Comparison of ENCODE assay signal across 8 cellular contexts in the genomic region with DNA sequence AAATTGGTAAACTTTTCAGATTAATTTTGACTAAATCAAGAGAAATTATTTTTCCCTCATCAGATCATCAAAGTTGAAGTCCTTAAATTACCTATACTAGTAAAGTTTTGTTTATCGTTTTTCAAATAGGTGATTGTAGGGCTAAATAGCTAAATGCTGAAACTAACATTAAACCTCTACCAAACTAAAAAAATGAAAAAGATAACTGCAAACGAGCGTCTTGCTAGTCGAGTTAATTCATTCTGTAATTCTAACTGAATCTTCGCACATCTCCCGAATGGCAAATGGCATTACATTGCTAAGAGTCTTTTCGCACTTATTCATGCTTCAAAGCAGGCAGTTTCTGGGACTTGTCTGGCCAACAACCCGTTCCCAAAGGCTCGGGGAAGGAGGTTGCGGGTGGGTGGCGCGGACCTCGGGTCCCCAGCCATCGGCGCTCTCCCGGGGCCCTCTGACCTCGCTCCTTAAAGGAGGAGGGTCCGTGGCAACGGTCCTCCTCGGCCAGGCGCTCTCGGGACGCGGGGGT. TPM values are rescaled to one million over a fixed set of nuclear protein-coding genes. Genes with fewer than 3 reads are reported as not detected.
DNase-seq lines count a peak whose midpoint lies in the region; ATAC-seq, FAIRE-seq and TF ChIP-seq lines count a peak whose summit lies in the region.

No MANE protein-coding gene starts in this region.

- H4K8ac ChIP-seq in H1 (ENCODE audit: extremely low read depth, insufficient read depth, low read length), result no peak overlapping the region

- POLR2A ChIA-PET in H1 (lab: Charles Lee; ENCODE audit: partially characterized antibody), result interaction anchor here (0.6 to 1.2 kb wide), 3 partner anchors 42 to 179 kb away, joined by 3 to 4 read pairs (median 3); a partner anchor contains a TSS

- TF ChIP-seq CTCF in NB4 (IDR thresholded peaks at IDR 0.05; ENCODE audit: low read depth, low read length), result no peak
- no peak for TF ChIP-seq CTCF in H1 (IDR thresholded peaks at IDR 0.05; ENCODE audit: control extremely low read depth in 1 of 3, insufficient read depth in 1 of 3, low read depth in 1 of 3, low read length in 3 of 3)

- no peak overlapping the region for H2BK5ac ChIP-seq in H1 (ENCODE audit: low read depth, low read length)

- H3K4me3 ChIP-seq in NB4 (ENCODE audit: low read depth, low read length) (peak overlapping the region; percentile 39), H1 (ENCODE audit: extremely low read depth in 1 of 4, insufficient read depth in 2 of 4, low read depth in 3 of 4, low read length in 4 of 4) (peak overlapping the region; percentile 60 to 85 (median 66))

- no peak overlapping the region for H3K27ac Mint-ChIP-seq in natural killer cell treated with Interleukin-12 subunit alpha and Interleukin-12 subunit beta and Interleukin-15 and Interleukin-18, amount 100 ng/mL, for 72 hours

- no peaks in the 10 kb centered on the region for H3K36me3 ChIP-seq in H1 (ENCODE audit: control insufficient read depth in 2 of 4, insufficient read depth in 4 of 4, low read length in 3 of 4)

- H3K79me1 ChIP-seq in H1 (ENCODE audit: low read depth, low read length), result no peaks in the 10 kb centered on the region

- H3K4ac ChIP-seq in H1 (replicated peaks; ENCODE audit: insufficient read length, low read depth, low read length), result no peak overlapping the region

- peaks cover 0 to 3% (median 2%) of the 10 kb centered on the region in 4 experiments; a peak in 3 of 7 replicates for H3K4me1 ChIP-seq in H1 (replicated peaks in 1 of 4; ENCODE audit: control insufficient read depth in 3 of 4, insufficient read depth in 4 of 4, low read length in 3 of 4)

- H2BK12ac ChIP-seq in H1 (ENCODE audit: low read depth, low read length), result no peak overlapping the region

- H3K4me2 ChIP-seq in H1 (ENCODE audit: insufficient read depth in 1 of 2, low read depth in 2 of 2, low read length in 2 of 2), result peak overlapping the region; percentile 85 to 96

- no peaks in the 10 kb centered on the region for H3K79me2 ChIP-seq in H1 (ENCODE audit: control insufficient read depth in 1 of 2, insufficient read depth in 2 of 2, low read length in 2 of 2)

- no peaks in the 10 kb centered on the region for H3K36me3 Mint-ChIP-seq in natural killer cell treated with Interleukin-12 subunit alpha and Interleukin-12 subunit beta and Interleukin-15 and Interleukin-18, amount 100 ng/mL, for 72 hours

- H3K23me2 ChIP-seq in H1 (ENCODE audit: low read depth, low read length), result peaks cover 10% of the 10 kb centered on the region; the same call in 1 of the 2 replicates

- 17% methylated on average over 17 of the region's 24 CpGs; no CpG with 5 or more reads in 1 of the 2 experiments for WGBS in H1 (ENCODE audit: extremely low coverage in 1 of 2, insufficient coverage in 1 of 2, insufficient read length in 1 of 2, insufficient replicate concordance in 2 of 2, low coverage in 1 of 2, low lambda C conversion rate in 2 of 2, missing lambda C conversion rate in 1 of 2), 2 experiments

- no peak overlapping the region for H3K23ac ChIP-seq in H1 (ENCODE audit: insufficient read length)

- CTCF ChIA-PET in H1 (lab: Charles Lee; ENCODE audit: partially characterized antibody), result interaction anchor here (0.7 to 1.4 kb wide), 10 partner anchors 11 to 227 kb away, joined by 3 to 6 read pairs (median 4); no protein-coding TSS in a partner anchor

- peak overlapping the region in 2 of 4 experiments; percentile 14 to 47; a peak in 2 of 7 replicates for H3K9ac ChIP-seq in H1 (replicated peaks in 1 of 4; ENCODE audit: extremely low read depth in 1 of 4, low read depth in 3 of 4, low read length in 3 of 4)

- H2BK20ac ChIP-seq in H1 (ENCODE audit: low read length), result no peak overlapping the region

- H2BK15ac ChIP-seq in H1 (ENCODE audit: low read length), result no peak overlapping the region

- H3K9me3 ChIP-seq in H1 (ENCODE audit: insufficient read depth in 2 of 2, low read depth in 1 of 2, low read length in 1 of 2), result no peaks in the 10 kb centered on the region

- H3K27me3 ChIP-seq in H1 (replicated peaks in 1 of 4; ENCODE audit: control insufficient read depth in 3 of 4, extremely low read depth in 1 of 4, insufficient read depth in 3 of 4, low read length in 3 of 4), result peaks cover 9 to 32% (median 23%) of the 10 kb centered on the region in 4 experiments

- H3K4me3 Mint-ChIP-seq in natural killer cell treated with Interleukin-12 subunit alpha and Interleukin-12 subunit beta and Interleukin-15 and Interleukin-18, amount 100 ng/mL, for 72 hours, result peak overlapping the region; percentile 63

- no peak for FAIRE-seq in H1 (lab: Jason Lieb, UNC)

- no peak for ATAC-seq in natural killer cell treated with Interleukin-12 subunit alpha and Interleukin-12 subunit beta and Interleukin-15 and Interleukin-18, amount 100 ng/mL, for 72 hours
- ATAC-seq in left lobe of liver, result no peak

- TF ChIP-seq POLR2A in NB4 (IDR thresholded peaks at IDR 0.05; ENCODE audit: extremely low read depth, insufficient read length), result no peak
- no peak for TF ChIP-seq POLR2A in H1 (IDR thresholded peaks at IDR 0.05; ENCODE audit: control extremely low read depth in 1 of 2, low read depth in 2 of 2, low read length in 2 of 2)

- TF ChIP-seq RAD21 in H1 (IDR thresholded peaks at IDR 0.05 in 1 of 2, conservative IDR thresholded peaks at IDR 0.05 in 1 of 2; ENCODE audit: low read depth in 2 of 2, low read length in 2 of 2), result no peak

- H3K56ac ChIP-seq in H1 (replicated peaks; ENCODE audit: insufficient read length, low read depth, low read length), result no peak overlapping the region

- no peak overlapping the region for H2AFZ ChIP-seq in H1 (ENCODE audit: low read length)

- H3K18ac ChIP-seq in H1 (ENCODE audit: extremely low read depth, low read length), result no peak overlapping the region

- no peak overlapping the region for H2BK120ac ChIP-seq in H1 (replicated peaks; ENCODE audit: low read depth, low read length)

- H2AK5ac ChIP-seq in H1 (ENCODE audit: low read depth, low read length), result no peak overlapping the region

- no peak overlapping the region for H4K91ac ChIP-seq in H1 (replicated peaks; ENCODE audit: insufficient read length, low read length)

- DNase-seq in EH (ENCODE audit: low read depth), result peak; percentile 51
- DNase-seq in NB4 (ENCODE audit: low read depth), result no peak
- DNase-seq in H1 (ENCODE audit: low read depth in 1 of 2, low spot score in 2 of 2), result no peak
- DNase-seq in natural killer cell treated with Interleukin-12 subunit alpha and Interleukin-12 subunit beta and Interleukin-15 and Interleukin-18, amount 100 ng/mL, for 72 hours (ENCODE audit: low spot score), result no peak
- DNase-seq in HuH-7.5 (ENCODE audit: low spot score), result no peak
- DNase-seq in left lobe of liver (ENCODE audit: low spot score), result no peak
- DNase-seq in NCI-H526 treated with DMSO at 0.1 percent for 48 hours (lab: John Stamatoyannopoulos, UW), result no peak
- DNase-seq in mesenteric fat pad (ENCODE audit: low spot score), result no peak

- H3K4me1 Mint-ChIP-seq in natural killer cell treated with Interleukin-12 subunit alpha and Interleukin-12 subunit beta and Interleukin-15 and Interleukin-18, amount 100 ng/mL, for 72 hours (ENCODE audit: low read depth in 2 of 2), result peaks cover 4 to 7% of the 10 kb centered on the region in 2 donors

- H3K27me3 Mint-ChIP-seq in natural killer cell treated with Interleukin-12 subunit alpha and Interleukin-12 subunit beta and Interleukin-15 and Interleukin-18, amount 100 ng/mL, for 72 hours, result peaks cover 33 to 70% of the 10 kb centered on the region in 2 donors

- peaks cover 0 to 4% of the 10 kb centered on the region in 2 experiments for H4K20me1 ChIP-seq in H1 (replicated peaks in 1 of 2; ENCODE audit: control insufficient read depth in 1 of 2, insufficient read depth in 2 of 2, low read length in 2 of 2)

- no peak overlapping the region for H4K5ac ChIP-seq in H1 (ENCODE audit: insufficient read length, low read depth, low read length)

- H3K14ac ChIP-seq in H1 (ENCODE audit: insufficient read length), result no peak overlapping the region

- H3K27ac ChIP-seq in H1 (ENCODE audit: low read depth, low read length), result no peak overlapping the region

- no peak for TF ChIP-seq EP300 in H1 (IDR thresholded peaks at IDR 0.05; ENCODE audit: borderline replicate concordance in 1 of 2, low read depth in 2 of 2, low read length in 2 of 2)

- no peaks in the 10 kb centered on the region for H3K9me3 Mint-ChIP-seq in natural killer cell treated with Interleukin-12 subunit alpha and Interleukin-12 subunit beta and Interleukin-15 and Interleukin-18, amount 100 ng/mL, for 72 hours

TF ChIP-seq in H1, 55 proteins besides CTCF, POLR2A, EP300 and RAD21:
- TF ChIP-seq NANOG (IDR thresholded peaks at IDR 0.05; ENCODE audit: insufficient read depth, low read depth, low read length, poor library complexity, severe bottlenecking), result no peak
- peak; percentile 55 for TF ChIP-seq EZH2 (IDR thresholded peaks at IDR 0.05; ENCODE audit: low read depth, low read length, severe bottlenecking)
- TF ChIP-seq SUZ12 (IDR thresholded peaks at IDR 0.05; ENCODE audit: low read length), result 0 out of 2 replicates have a peak, but pooled peaks have one; percentile 59

RNA-seq across cellular contexts. Expression of a gene that starts 43.8 kb away (rescaled TPM):
- total RNA-seq in H1 (2021; fragmentation: NEBNext Ultra II Directional; extraction: Animal tissue kit (Norgen Biotek cat#: 25700)), result 2.4 and 3.7 TPM in 2 replicates
- 3.4 and 6.5 TPM in 2 replicates for polyA plus RNA-seq in H1 (2011; rRNA removed)
- 4.6 TPM for polyA plus RNA-seq in H1 (2011; cell fraction: cytosol; rRNA removed)
- polyA plus RNA-seq in H1 (2011; cell fraction: nucleus; rRNA removed), result 1.6 TPM
- polyA plus RNA-seq in H1 (2012, experiment 1 of 2), result 3.0 to 5.4 TPM (median 3.6 TPM) in 4 replicates
- polyA plus RNA-seq in H1 (2012, experiment 2 of 2), result 1.6 TPM
- 3.1 TPM for polyA plus RNA-seq in H1 (2013, experiment 1 of 2)
- polyA plus RNA-seq in H1 (2013, experiment 2 of 2), result 3.7 TPM
- polyA minus RNA-seq in H1 (2011; rRNA and poly(A)+ RNA removed), result 3.2 TPM in 2 replicates
- polyA minus RNA-seq in H1 (2011; cell fraction: cytosol; rRNA and poly(A)+ RNA removed), result 1.2 TPM
- polyA minus RNA-seq in H1 (2011; cell fraction: nucleus; rRNA and poly(A)+ RNA removed), result 2.7 TPM
- total RNA-seq in natural killer cell treated with Interleukin-12 subunit alpha and Interleukin-12 subunit beta and Interleukin-15 and Interleukin-18, amount 100 ng/mL, for 72 hours, result not detected
- total RNA-seq in left lobe of liver, result not detected
- total RNA-seq in mesenteric fat pad, result 9.7 TPM
